In the genomic region with DNA sequence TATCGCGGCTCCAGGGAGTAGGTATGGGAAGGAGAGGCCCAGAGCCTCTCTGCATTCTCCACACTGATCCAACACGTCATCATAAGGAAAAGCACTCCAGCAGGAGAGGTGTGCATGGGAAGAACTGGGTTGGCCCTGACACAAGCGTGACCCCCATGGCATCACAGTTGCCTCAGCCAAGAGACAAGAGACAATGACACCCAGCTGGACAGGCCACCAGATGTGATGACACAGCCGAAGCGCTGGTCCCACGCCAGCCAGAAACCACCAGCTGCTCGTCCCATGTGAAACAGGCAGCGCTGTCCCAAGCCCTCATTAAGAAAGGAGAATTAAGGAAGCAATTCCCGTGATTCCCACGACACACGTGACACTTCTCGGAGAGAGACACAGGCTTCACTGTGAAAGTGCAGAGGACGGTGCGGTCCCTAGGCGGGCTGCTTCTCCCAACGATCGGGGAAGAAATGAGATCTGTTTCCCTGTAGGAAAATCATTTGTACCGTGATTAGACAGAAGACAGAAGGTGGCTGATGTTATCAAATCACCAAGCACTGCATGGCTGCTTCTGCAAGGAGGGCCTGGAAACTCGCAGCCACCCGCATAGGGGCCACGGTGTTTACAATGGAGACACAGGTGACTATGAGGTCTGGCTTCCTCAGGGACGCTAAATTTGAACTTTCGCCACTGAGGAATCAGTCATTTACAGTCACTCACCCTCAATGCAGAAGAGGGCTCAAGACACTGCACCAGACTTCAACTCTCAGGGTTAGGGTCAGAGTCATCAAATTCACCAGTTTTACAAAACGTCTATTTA, we compare ENCODE assay signal across 14 cellular contexts.
DNase-seq lines count a peak whose midpoint lies in the region; ATAC-seq, FAIRE-seq and TF ChIP-seq lines count a peak whose summit lies in the region.
"Had no signal": no experiment of that assay in that cellular context is flagged by ENCODE, and none has a peak within 500 bp of the region (broad histone marks: within the 10 kb centered on the region; RNA-seq: fewer than 3 reads in every experiment).

No MANE protein-coding gene starts in this region.

- H2BK20ac ChIP-seq in H1 (ENCODE audit: low read length): no peak overlapping the region

- no peak overlapping the region; the same call in 1 of the 2 replicates for H2AK5ac ChIP-seq in H1 (ENCODE audit: low read depth, low read length)

- no peaks in the 10 kb centered on the region for H3K9me3 ChIP-seq in H1 (ENCODE audit: insufficient read depth in 2 of 2, low read depth in 1 of 2, low read length in 1 of 2)
- no peaks in the 10 kb centered on the region for H3K9me3 ChIP-seq in muscle layer of colon (ENCODE audit: low read length)
- H3K9me3 ChIP-seq in spleen: no peaks in the 10 kb centered on the region

- peaks cover 11% of the 10 kb centered on the region for H3K79me1 ChIP-seq in H1 (ENCODE audit: low read depth, low read length)

- 0 out of 2 replicates have a peak overlapping the region, but pooled peaks have one; percentile 2 for H2BK5ac ChIP-seq in H1 (ENCODE audit: low read depth, low read length)

- H3K14ac ChIP-seq in H1 (ENCODE audit: insufficient read length): no peak overlapping the region

- peak; percentile 27 for DNase-seq in HFFc6
- no peak for DNase-seq in H1 (ENCODE audit: low read depth in 1 of 2, low spot score in 2 of 2)
- peak; percentile 40 for DNase-seq in spleen
- DNase-seq in KBM-7: no peak
- no peak for DNase-seq in mesenteric fat pad (ENCODE audit: low spot score)
- DNase-seq in left colon: no peak
- DNase-seq: activated naive CD4-positive, alpha-beta T cell treated with anti-CD3 and anti-CD28 coated beads, Interleukin-2, amount 50 U/mL, for 16 hours; COR-L47; dermis blood vessel endothelial cell; NCI-H446 had no signal

- TF ChIP-seq CTCF in HFFc6 (IDR thresholded peaks at IDR 0.05) (no peak), H1 (IDR thresholded peaks at IDR 0.05; ENCODE audit: control extremely low read depth in 1 of 3, insufficient read depth in 1 of 3, low read depth in 1 of 3, low read length in 3 of 3) (no peak), spleen (IDR thresholded peaks at IDR 0.05 in 8 of 11, conservative IDR thresholded peaks at IDR 0.05 in 3 of 11) (no peak)

- in situ Hi-C loops in KBM-7 (cut with MboI; ENCODE audit: low pct_unique_long_range_greater_than_20kb, low sequenced_read_pairs): no loop called here

- no peak overlapping the region for H2BK120ac ChIP-seq in H1 (replicated peaks; ENCODE audit: low read depth, low read length)

- H3K27me3 Mint-ChIP-seq in HFFc6 (ENCODE audit: insufficient read depth): peaks cover 4% of the 10 kb centered on the region

- FAIRE-seq in H1 (lab: Jason Lieb, UNC): no peak
- FAIRE-seq: frontal cortex had no signal

- no peak overlapping the region for H3K23ac ChIP-seq in H1 (ENCODE audit: insufficient read length)

- H3K4me2 ChIP-seq in H1 (ENCODE audit: insufficient read depth in 1 of 2, low read depth in 2 of 2, low read length in 2 of 2): no peak overlapping the region

- H3K4me1 ChIP-seq in H1 (replicated peaks in 1 of 4; ENCODE audit: control insufficient read depth in 3 of 4, insufficient read depth in 4 of 4, low read length in 3 of 4): peaks cover 3 to 24% (median 8%) of the 10 kb centered on the region in 4 experiments; a peak in 5 of 7 replicates
- peaks cover 76% of the 10 kb centered on the region for H3K4me1 ChIP-seq in muscle layer of colon (ENCODE audit: insufficient read depth, low read length)
- peaks cover 0 to 11% (median 4%) of the 10 kb centered on the region in 6 donors for H3K4me1 ChIP-seq in spleen

- no peaks in the 10 kb centered on the region for H3K27me3 ChIP-seq in H1 (replicated peaks in 1 of 4; ENCODE audit: control insufficient read depth in 3 of 4, extremely low read depth in 1 of 4, insufficient read depth in 3 of 4, low read length in 3 of 4)
- no peaks in the 10 kb centered on the region for H3K27me3 ChIP-seq in muscle layer of colon (ENCODE audit: control insufficient read depth in 1 of 2, insufficient read depth in 2 of 2, low read length in 2 of 2)
- H3K27me3 ChIP-seq in spleen (replicated peaks in 1 of 7): peaks cover 0 to 45% (median 0%) of the 10 kb centered on the region in 7 donors

- H3K9ac ChIP-seq in H1 (replicated peaks in 1 of 4; ENCODE audit: extremely low read depth in 1 of 4, low read depth in 3 of 4, low read length in 3 of 4) (no peak overlapping the region), muscle layer of colon (ENCODE audit: low read length) (no peak overlapping the region)

- no peak overlapping the region for H3K56ac ChIP-seq in H1 (replicated peaks; ENCODE audit: insufficient read length, low read depth, low read length)

- H3K4ac ChIP-seq in H1 (replicated peaks; ENCODE audit: insufficient read length, low read depth, low read length): no peak overlapping the region

- H4K8ac ChIP-seq in H1 (ENCODE audit: extremely low read depth, insufficient read depth, low read length): no peak overlapping the region

- peaks cover 5 to 14% of the 10 kb centered on the region in 2 experiments for H4K20me1 ChIP-seq in H1 (replicated peaks in 1 of 2; ENCODE audit: control insufficient read depth in 1 of 2, insufficient read depth in 2 of 2, low read length in 2 of 2)

- H3K36me3 ChIP-seq in H1 (ENCODE audit: control insufficient read depth in 2 of 4, insufficient read depth in 4 of 4, low read length in 3 of 4) (no peaks in the 10 kb centered on the region), muscle layer of colon (ENCODE audit: insufficient read depth, low read length) (no peaks in the 10 kb centered on the region), spleen (no peaks in the 10 kb centered on the region)

- no peaks in the 10 kb centered on the region for H3K23me2 ChIP-seq in H1 (ENCODE audit: low read depth, low read length)

- TF ChIP-seq POLR2A in H1 (IDR thresholded peaks at IDR 0.05; ENCODE audit: control extremely low read depth in 1 of 2, low read depth in 2 of 2, low read length in 2 of 2) (no peak), spleen (IDR thresholded peaks at IDR 0.05) (no peak), GM18505 (IDR thresholded peaks at IDR 0.05; ENCODE audit: borderline replicate concordance, extremely low read depth, insufficient read depth, insufficient read length) (no peak)

- H3K4me3 Mint-ChIP-seq in HFFc6: peak overlapping the region; percentile 54

- no peak overlapping the region for H4K91ac ChIP-seq in H1 (replicated peaks; ENCODE audit: insufficient read length, low read length)

- H4K5ac ChIP-seq in H1 (ENCODE audit: insufficient read length, low read depth, low read length): no peak overlapping the region

- POLR2A ChIA-PET in H1 (lab: Charles Lee; ENCODE audit: partially characterized antibody): no interaction called here

- no peak for TF ChIP-seq EP300 in H1 (IDR thresholded peaks at IDR 0.05; ENCODE audit: borderline replicate concordance in 1 of 2, low read depth in 2 of 2, low read length in 2 of 2)

- H3K27ac Mint-ChIP-seq in HFFc6: peak overlapping the region; percentile 89

- H3K9me3 Mint-ChIP-seq in HFFc6: no peaks in the 10 kb centered on the region; the same call in 1 of the 2 replicates

- no peak for TF ChIP-seq RAD21 in H1 (IDR thresholded peaks at IDR 0.05 in 1 of 2, conservative IDR thresholded peaks at IDR 0.05 in 1 of 2; ENCODE audit: low read depth in 2 of 2, low read length in 2 of 2)

- H3K27ac ChIP-seq in H1 (ENCODE audit: low read depth, low read length): no peak overlapping the region
- H3K27ac ChIP-seq in muscle layer of colon (ENCODE audit: low read depth, low read length): peak overlapping the region; percentile 47
- H3K27ac ChIP-seq in spleen: no peak overlapping the region
- H3K27ac ChIP-seq: RWPE1 had no signal

- ATAC-seq in left colon (no peak), GM18505 (IDR thresholded peaks at IDR 0.05; ENCODE audit: unreplicated experiment) (no peak)

- intact Hi-C loops in spleen (cut with DNase I; ENCODE audit: low total_unique reads) (no loop called here), left colon (cut with DNase I, micrococcal nuclease) (no loop called here)

- no peak overlapping the region for H2BK12ac ChIP-seq in H1 (ENCODE audit: low read depth, low read length)

- H3K18ac ChIP-seq in H1 (ENCODE audit: extremely low read depth, low read length): no peak overlapping the region

- 86% methylated on average over 25 of the region's 25 CpGs; no CpG with 5 or more reads in 1 of the 2 experiments for WGBS in H1 (ENCODE audit: extremely low coverage in 1 of 2, insufficient coverage in 1 of 2, insufficient read length in 1 of 2, insufficient replicate concordance in 2 of 2, low coverage in 1 of 2, low lambda C conversion rate in 2 of 2, missing lambda C conversion rate in 1 of 2), 2 experiments
- WGBS in spleen, 5 donors: 83 to 87% (median 84%) methylated on average over 24 to 25 of the region's 25 CpGs

- no peak overlapping the region for H3K4me3 ChIP-seq in H1 (ENCODE audit: extremely low read depth in 1 of 4, insufficient read depth in 2 of 4, low read depth in 3 of 4, low read length in 4 of 4)
- peak overlapping the region in 1 of 2 donors; percentile 7 for H3K4me3 ChIP-seq in muscle layer of colon (ENCODE audit: low read depth in 1 of 2, low read length in 2 of 2)
- no peak overlapping the region for H3K4me3 ChIP-seq in spleen

- peaks cover 73% of the 10 kb centered on the region for H3K4me1 Mint-ChIP-seq in HFFc6 (ENCODE audit: low read depth)

- peaks cover 0 to 9% of the 10 kb centered on the region in 2 experiments; a peak in 1 of 4 replicates for H3K79me2 ChIP-seq in H1 (ENCODE audit: control insufficient read depth in 1 of 2, insufficient read depth in 2 of 2, low read length in 2 of 2)

- peaks cover 10% of the 10 kb centered on the region; the same call in 1 of the 2 replicates for H3K36me3 Mint-ChIP-seq in HFFc6 (ENCODE audit: low read depth)

- CTCF ChIA-PET in H1 (lab: Charles Lee; ENCODE audit: partially characterized antibody): interaction anchor here (0.5 to 1.3 kb wide), 3 partner anchors 31 to 336 kb away, joined by 3 read pairs; no protein-coding TSS in a partner anchor

- no peak overlapping the region for H2BK15ac ChIP-seq in H1 (ENCODE audit: low read length)

- H2AFZ ChIP-seq in H1 (ENCODE audit: low read length): no peak overlapping the region

TF ChIP-seq in H1, 55 proteins besides CTCF, POLR2A, EP300 and RAD21:
- TF ChIP-seq FOSL1 (IDR thresholded peaks at IDR 0.05; ENCODE audit: insufficient read depth, low read depth, low read length): no peak
- TF ChIP-seq TEAD4 (IDR thresholded peaks at IDR 0.05; ENCODE audit: low read depth, low read length): no peak

Comparison
In these comparisons a context has a peak if more than half of its experiments do, and no peak if none do; other contexts are left out.
1. DNase-seq: peak in HFFc6 (single experiment) and spleen (single experiment); none in H1 (0 of 2), KBM-7 (single experiment), mesenteric fat pad (single experiment) and left colon (0 of 2).